Comparison of ENCODE assay signal across 11 cellular contexts in the genomic region with DNA sequence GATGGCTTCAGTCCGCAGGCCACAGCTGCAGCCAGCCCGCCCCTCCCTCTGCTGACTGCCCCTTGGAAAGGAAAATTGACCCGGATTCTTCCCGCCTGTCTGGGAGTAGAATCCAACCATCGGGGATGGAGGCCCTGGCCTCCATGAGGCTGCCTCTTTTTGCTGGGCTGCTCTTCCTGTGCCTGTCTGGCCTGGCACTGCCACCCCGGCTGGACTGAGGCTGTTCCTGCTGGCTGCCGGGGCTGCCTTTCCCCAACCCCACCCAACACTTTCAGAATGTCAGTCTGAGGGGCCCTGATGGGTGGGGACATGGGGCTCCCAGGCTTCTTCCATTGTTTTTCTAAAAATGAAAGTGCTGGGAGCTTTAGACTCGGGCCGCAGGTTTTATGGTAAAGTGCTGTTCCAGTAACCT. TPM values are rescaled to one million over a fixed set of nuclear protein-coding genes. Genes with fewer than 3 reads are reported as not detected.
A peak's percentile ranks its signal among the peaks of the same experiment; 100 is the strongest.
DNase-seq lines count a peak whose midpoint lies in the region; ATAC-seq and TF ChIP-seq lines count a peak whose summit lies in the region.
"Had no signal": no experiment of that assay in that cellular context is flagged by ENCODE, and none has a peak within 500 bp of the region (broad histone marks: within the 10 kb centered on the region; RNA-seq: fewer than 3 reads in every experiment).

No MANE protein-coding gene starts in this region.

- no peak for DNase-seq in tibial artery
- no peak for DNase-seq in NCI-H774 (lab: John Stamatoyannopoulos, UW)
- no peak for DNase-seq in GOT3 (lab: John Stamatoyannopoulos, UW)
- DNase-seq: DMS 273 treated with DMSO at 0.1 percent for 48 hours, NCI-H1694 treated with DMSO at 0.1 percent for 48 hours had no signal

- 52% methylated on average over 9 of the region's 9 CpGs for WGBS in esophagus, 2 donors

- H3K9me3 ChIP-seq in esophagus (ENCODE audit: control insufficient read depth in 2 of 2, insufficient read depth in 1 of 2, low read depth in 1 of 2, low read length in 1 of 2) (no peaks in the 10 kb centered on the region), muscle layer of duodenum (ENCODE audit: control insufficient read depth in 1 of 2, low read length in 2 of 2) (no peaks in the 10 kb centered on the region), tibial artery (no peaks in the 10 kb centered on the region)

- intact Hi-C loops in tibial artery (cut with DNase I; ENCODE audit: low total_unique reads), result no loop called here

- peak overlapping the region; percentile 55 to 81 for H3K27ac ChIP-seq in esophagus (ENCODE audit: low read depth in 2 of 2, low read length in 1 of 2)
- H3K27ac ChIP-seq in muscle layer of duodenum (ENCODE audit: low read length), result peak overlapping the region; percentile 29
- peak overlapping the region; percentile 95 to 99 for H3K27ac ChIP-seq in tibial artery

- H3K4me3 ChIP-seq in esophagus (ENCODE audit: low read depth in 1 of 2, low read length in 2 of 2), result no peak overlapping the region
- H3K4me3 ChIP-seq in muscle layer of duodenum (ENCODE audit: low read depth in 1 of 2, low read length in 2 of 2), result peak overlapping the region in 1 of 2 donors; percentile 28
- H3K4me3 ChIP-seq in tibial artery, result peak overlapping the region in 1 of 2 donors; percentile 17
- H3K4me3 ChIP-seq: GM12878 had no signal

- H3K4me1 ChIP-seq in esophagus (ENCODE audit: control insufficient read depth in 2 of 2, insufficient read depth in 2 of 2, low read length in 1 of 2), result peaks cover 5 to 10% of the 10 kb centered on the region in 2 donors
- H3K4me1 ChIP-seq in muscle layer of duodenum (ENCODE audit: control insufficient read depth in 1 of 2, insufficient read depth in 2 of 2, low read length in 2 of 2), result peaks cover 19 to 52% of the 10 kb centered on the region in 2 donors
- H3K4me1 ChIP-seq in tibial artery, result peaks cover 5 to 69% (median 59%) of the 10 kb centered on the region in 4 donors

- H3K36me3 ChIP-seq in esophagus (ENCODE audit: control insufficient read depth in 2 of 2, insufficient read depth in 2 of 2, low read length in 1 of 2) (no peaks in the 10 kb centered on the region), muscle layer of duodenum (ENCODE audit: control insufficient read depth in 1 of 2, insufficient read depth in 2 of 2, low read length in 2 of 2) (no peaks in the 10 kb centered on the region), tibial artery (no peaks in the 10 kb centered on the region)

- no peaks in the 10 kb centered on the region for H3K27me3 ChIP-seq in esophagus (ENCODE audit: control insufficient read depth in 1 of 2, insufficient read depth in 2 of 2, low read length in 2 of 2)
- H3K27me3 ChIP-seq in muscle layer of duodenum (ENCODE audit: low read depth, low read length), result no peaks in the 10 kb centered on the region
- no peaks in the 10 kb centered on the region for H3K27me3 ChIP-seq in tibial artery

- no peak for ATAC-seq in GM21717 (IDR thresholded peaks at IDR 0.05; ENCODE audit: unreplicated experiment)
- ATAC-seq: PC-3 had no signal

- TF ChIP-seq CTCF in tibial artery (IDR thresholded peaks at IDR 0.05), result no peak

TF ChIP-seq in PFSK-1, 5 proteins besides CTCF, POLR2A, EP300 and RAD21:
- 0 out of 2 replicates have a peak, but pooled peaks have one; percentile 24 for TF ChIP-seq TAF1 (IDR thresholded peaks at IDR 0.05; ENCODE audit: borderline replicate concordance, insufficient read depth, low read length)
- TF ChIP-seq FOXP2 (optimal IDR thresholded peaks at IDR 0.05; ENCODE audit: borderline replicate concordance, extremely low read depth, extremely low read length, insufficient read depth), result no peak

RNA-seq across cellular contexts. Expression of gene BAHCC1, which starts 7.3 kb away (rescaled TPM):
- 44.2 TPM for polyA plus RNA-seq in PFSK-1 (2012; ENCODE audit: insufficient read length, low read depth)
- polyA plus RNA-seq in esophagus, result 1 to 10 TPM; 3.0 to 9.1 TPM

Comparison
In these comparisons a context has a peak if more than half of its experiments do, and no peak if none do; other contexts are left out.
1. H3K27ac ChIP-seq: peak in every context shown above with its lines; median percentile 97 in tibial artery; 68 in esophagus; 29 in muscle layer of duodenum.